Comparison of ENCODE assay signal across 8 cellular contexts in genomic region chr4:2843023-2843908, GRCh38. TPM values are rescaled to one million over a fixed set of nuclear protein-coding genes. Genes with fewer than 3 reads are reported as not detected.
DNase-seq lines count a peak whose midpoint lies in the region; ATAC-seq and TF ChIP-seq lines count a peak whose summit lies in the region.

TSS of gene ADD1 (plus strand) at chr4:2843844. CDS start at chr4:2875916, 32,072 bp downstream.

- intact Hi-C loops in left ventricle myocardium inferior (cut with micrococcal nuclease) (no loop called here), prostate gland (cut with DNase I) (loop anchor here (5.0 kb wide), 1 partner anchor 89 kb away; no protein-coding TSS in a partner anchor)

- H3K4me1 ChIP-seq in left ventricle myocardium inferior (peaks cover 55% of the 10 kb centered on the region), prostate gland (replicated peaks) (peaks cover 2% of the 10 kb centered on the region)

- H3K4me3 Mint-ChIP-seq in T-helper 1 cell treated with Interleukin-12 subunit alpha and Interleukin-12 subunit beta and Interleukin-4 antibody, amounts not matched to agents 30 μg/mL and 1 μg/mL, for 36 hours, result peak within 1 kb of the TSS; percentile 94

- 1% methylated on average over 30 of the region's 66 CpGs for WGBS in prostate gland

- no peaks in the 10 kb centered on the region for H3K27me3 ChIP-seq in left ventricle myocardium inferior (ENCODE audit: low read depth)
- no peaks in the 10 kb centered on the region for H3K27me3 ChIP-seq in prostate gland (replicated peaks; ENCODE audit: insufficient read depth)

- H3K4me1 Mint-ChIP-seq in T-helper 1 cell treated with Interleukin-12 subunit alpha and Interleukin-12 subunit beta and Interleukin-4 antibody, amounts not matched to agents 30 μg/mL and 1 μg/mL, for 36 hours (ENCODE audit: low read depth), result peaks cover 46% of the 10 kb centered on the region

- no peaks in the 10 kb centered on the region for H3K27me3 Mint-ChIP-seq in T-helper 1 cell treated with Interleukin-12 subunit alpha and Interleukin-12 subunit beta and Interleukin-4 antibody, amounts not matched to agents 30 μg/mL and 1 μg/mL, for 36 hours (ENCODE audit: low read depth)

- DNase-seq in NCI-H1092 (lab: John Stamatoyannopoulos, UW), result peak; percentile 87
- peak; percentile 66 for DNase-seq in amniotic stem cell (lab: John Stamatoyannopoulos, UW)
- DNase-seq in left ventricle myocardium inferior, result peak; percentile 92
- DNase-seq in prostate gland (ENCODE audit: low spot score), result peak; percentile 90
- peak; percentile 95 for DNase-seq in ureter (ENCODE audit: low spot score)

- peak within 1 kb of the TSS; percentile 91 for H3K4me3 ChIP-seq in GM12875 (ENCODE audit: low read depth, low read length)
- H3K4me3 ChIP-seq in left ventricle myocardium inferior, result peak within 1 kb of the TSS; percentile 89
- H3K4me3 ChIP-seq in prostate gland, result peak within 1 kb of the TSS; percentile 69 to 96

- peaks cover 7% of the 10 kb centered on the region for H3K9me3 Mint-ChIP-seq in T-helper 1 cell treated with Interleukin-12 subunit alpha and Interleukin-12 subunit beta and Interleukin-4 antibody, amounts not matched to agents 30 μg/mL and 1 μg/mL, for 36 hours

- peak; percentile 84 for ATAC-seq in HG02588 (IDR thresholded peaks at IDR 0.05; ENCODE audit: unreplicated experiment)

- peak; percentile 75 for TF ChIP-seq POLR2A in prostate gland (IDR thresholded peaks at IDR 0.05)

- peak within 1 kb of the TSS; percentile 85 for H3K27ac Mint-ChIP-seq in T-helper 1 cell treated with Interleukin-12 subunit alpha and Interleukin-12 subunit beta and Interleukin-4 antibody, amounts not matched to agents 30 μg/mL and 1 μg/mL, for 36 hours

- H3K27ac ChIP-seq in left ventricle myocardium inferior (replicated peaks) (peak within 1 kb of the TSS; percentile 99), prostate gland (peak within 1 kb of the TSS; percentile 92 to 95)

- H3K36me3 ChIP-seq in left ventricle myocardium inferior (no peaks in the 10 kb centered on the region), prostate gland (no peaks in the 10 kb centered on the region)

- TF ChIP-seq CTCF in GM12875 (IDR thresholded peaks at IDR 0.05; ENCODE audit: borderline replicate concordance, insufficient read depth, low read depth, low read length) (no peak), left ventricle myocardium inferior (IDR thresholded peaks at IDR 0.05; ENCODE audit: borderline replicate concordance) (no peak), prostate gland (IDR thresholded peaks at IDR 0.05) (no peak)

- H3K36me3 Mint-ChIP-seq in T-helper 1 cell treated with Interleukin-12 subunit alpha and Interleukin-12 subunit beta and Interleukin-4 antibody, amounts not matched to agents 30 μg/mL and 1 μg/mL, for 36 hours (ENCODE audit: low read depth), result peaks cover 26% of the 10 kb centered on the region

- no peaks in the 10 kb centered on the region for H3K9me3 ChIP-seq in left ventricle myocardium inferior (replicated peaks)
- no peaks in the 10 kb centered on the region for H3K9me3 ChIP-seq in prostate gland

RNA-seq across cellular contexts. Expression of gene ADD1, which starts in this region (rescaled TPM):
- total RNA-seq in left ventricle myocardium inferior (212 TPM), prostate gland (100 to 1,000 TPM; 164 to 321 TPM), ureter (416 TPM)

Comparison
In these comparisons a context has a peak if more than half of its experiments do, and no peak if none do; other contexts are left out.
1. Peak in every context shown above with its lines: DNase-seq, ATAC-seq, H3K4me3 ChIP-seq and H3K27ac ChIP-seq.